ENCODE assay signal across 19 cellular contexts in the genomic region with DNA sequence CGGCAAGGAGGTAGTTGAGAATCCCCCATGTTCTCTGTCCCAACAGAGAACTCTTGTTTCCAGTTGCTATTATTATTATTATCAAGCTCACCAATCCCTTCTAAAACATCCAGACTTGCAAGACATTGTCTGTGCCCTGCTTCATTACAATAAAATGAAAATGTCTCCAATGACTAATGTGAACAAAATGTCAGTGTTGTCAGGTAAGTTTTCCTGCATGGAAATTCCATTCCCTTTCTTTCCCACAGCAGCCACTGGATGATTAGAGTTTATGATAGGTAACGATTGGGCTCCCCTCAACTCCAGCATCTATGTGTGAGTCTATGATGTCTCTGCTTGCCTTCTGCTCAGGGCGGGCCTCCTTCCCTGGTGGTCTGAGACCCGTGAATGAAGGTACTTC.
"Had no signal": no experiment of that assay in that cellular context is flagged by ENCODE, and none has a peak within 500 bp of the region (broad histone marks: within the 10 kb centered on the region; RNA-seq: fewer than 3 reads in every experiment).

No MANE protein-coding gene starts in this region.

- ATAC-seq: activated T-helper 17 cell treated with anti-CD3 and anti-CD28 coated beads, Interleukin-2, amount 50 U/mL, for 72 hours; mucosa of descending colon; naive thymus-derived CD8-positive, alpha-beta T cell; stimulated activated memory B cell treated with anti-CD40 and anti-IgM and Interleukin-4, amounts not matched to agents 10 μg/mL and 1 μg/mL and 100 μg/mL, for 72 hours had no signal

- H3K27me3 ChIP-seq: neutrophil, right atrium auricular region, tibial nerve had no signal

- FAIRE-seq: astrocyte, colon, small intestine had no signal

- H3K4me1 ChIP-seq: right atrium auricular region, tibial nerve had no signal

- DNase-seq: activated CD4-positive, alpha-beta T cell treated with anti-CD3 and anti-CD28 coated beads for 48 hours; activated naive CD4-positive, alpha-beta T cell treated with anti-CD3 and anti-CD28 coated beads for 36 hours; activated T-cell treated with anti-CD3 and anti-CD28 coated beads for 4 hours; effector CD4-positive, alpha-beta T cell; hypothalamus; left cardiac atrium; mucosa of descending colon; naive thymus-derived CD8-positive, alpha-beta T cell; posterior cingulate gyrus; small intestine; stimulated activated CD4-positive, alpha-beta T cell treated with anti-CD3 and anti-CD28 coated beads, Interleukin-1b, Interleukin-23, amount 100 ng/mL, for 48 hours had no signal

- H3K9me3 ChIP-seq: mucosa of descending colon, neutrophil, right atrium auricular region, tibial nerve had no signal

- H3K36me3 ChIP-seq: neutrophil, right atrium auricular region, tibial nerve had no signal

- H3K4me3 ChIP-seq: lung, mucosa of descending colon, right atrium auricular region, tibial nerve had no signal

- H3K27ac ChIP-seq: neutrophil, right atrium auricular region, tibial nerve had no signal
